8 cellular contexts compared by ENCODE assay signal in the genomic region with DNA sequence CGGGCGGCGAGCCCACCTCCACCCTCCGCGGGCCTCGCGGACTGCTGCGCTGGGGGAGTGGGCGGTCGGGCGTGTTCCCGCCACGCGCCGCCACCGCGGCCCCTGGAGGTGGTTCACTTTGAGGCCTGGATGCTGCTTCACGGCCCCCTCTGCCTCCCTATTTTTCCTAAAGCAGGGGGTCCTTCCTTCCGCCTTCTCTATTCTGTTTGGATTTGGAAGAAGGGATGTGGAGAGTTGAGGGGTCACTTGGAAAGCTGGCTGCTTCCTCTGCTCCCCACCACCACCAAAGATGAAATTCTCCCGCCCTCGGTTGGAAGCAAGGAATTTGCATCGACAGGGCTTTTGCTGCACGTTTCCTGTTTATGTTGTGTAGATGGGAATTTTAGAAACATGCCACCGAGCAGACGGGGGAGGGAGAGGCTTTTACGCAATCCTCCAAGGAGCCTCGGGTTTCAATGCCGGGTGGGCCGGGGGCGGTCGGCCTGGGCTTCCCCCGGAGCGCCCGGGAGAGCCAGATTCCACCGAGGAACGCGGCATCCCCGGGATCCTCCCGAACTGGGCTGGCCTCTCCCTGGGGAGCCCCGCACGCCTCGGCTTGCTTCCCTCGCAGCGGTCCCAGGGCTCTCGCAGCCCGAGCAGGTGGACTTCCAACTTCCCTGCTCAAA. TPM values are rescaled to one million over a fixed set of nuclear protein-coding genes. Genes with fewer than 3 reads are reported as not detected.
A peak's percentile ranks its signal among the peaks of the same experiment; 100 is the strongest.
DNase-seq lines count a peak whose midpoint lies in the region; ATAC-seq, FAIRE-seq and TF ChIP-seq lines count a peak whose summit lies in the region.

No MANE protein-coding gene starts in this region.

- TF ChIP-seq RAD21 in K562 (CRISPR knock-in tag; conservative IDR thresholded peaks at IDR 0.05 in 1 of 2, IDR thresholded peaks at IDR 0.05 in 1 of 2), result no peak

- H3K4me2 ChIP-seq in K562 (ENCODE audit: insufficient read depth, low read length), result peak overlapping the region; percentile 84

- H3K27me3 ChIP-seq in K562 (ENCODE audit: control insufficient read depth in 2 of 2, insufficient read depth in 2 of 2, low read length in 2 of 2) (no peaks in the 10 kb centered on the region; a peak in 1 of 5 replicates), iPS-15b (ENCODE audit: control insufficient read depth, insufficient read depth, low read length) (peaks cover 11% of the 10 kb centered on the region), sigmoid colon (no peaks in the 10 kb centered on the region)

- H3K36me3 ChIP-seq in K562 (ENCODE audit: control insufficient read depth, insufficient read depth, low read length) (no peaks in the 10 kb centered on the region), iPS-15b (ENCODE audit: control insufficient read depth, insufficient read depth, low read length) (no peaks in the 10 kb centered on the region), sigmoid colon (no peaks in the 10 kb centered on the region)

- H3K79me2 ChIP-seq in K562 (ENCODE audit: control insufficient read depth, insufficient read depth, low read length), result peaks cover 4% of the 10 kb centered on the region; the same call in 1 of the 3 replicates

- CTCF ChIA-PET in K562 (lab: Yijun Ruan, JAX; ENCODE audit: low intra/inter-chr PET ratio), result interaction anchor here (0.7 kb wide), 1 partner anchor 443 kb away, joined by 4 read pairs; no protein-coding TSS in a partner anchor

- H2AFZ ChIP-seq in K562 (ENCODE audit: low read depth, low read length), result peak overlapping the region; percentile 99

- in situ Hi-C loops in K562 (cut with MboI), result loop anchor here (10.0 kb wide), 1 partner anchor 1930 kb away; no protein-coding TSS in a partner anchor

- FAIRE-seq in K562 (lab: Jason Lieb, UNC), result no peak

- TF ChIP-seq POLR2A in K562 (conservative IDR thresholded peaks at IDR 0.05) (no peak), sigmoid colon (IDR thresholded peaks at IDR 0.05) (peak; percentile 16 to 40)

- H4K20me1 ChIP-seq in K562 (replicated peaks; ENCODE audit: control insufficient read depth, insufficient read depth, low read length), result no peaks in the 10 kb centered on the region

- intact Hi-C loops in K562 (cut with micrococcal nuclease), result no loop called here
- intact Hi-C loops in sigmoid colon (cut with DNase I), result loop anchor here (1.0 kb wide), 1 partner anchor 8 kb away; no protein-coding TSS in a partner anchor

- peak overlapping the region; percentile 68; the same call in 2 of the 3 replicates for H3K27ac ChIP-seq in K562 (ENCODE audit: extremely low read depth, low read depth, low read length)
- peak overlapping the region; percentile 98 to 99 (median 98) for H3K27ac ChIP-seq in sigmoid colon

- no peaks in the 10 kb centered on the region for H3K9me1 ChIP-seq in K562 (ENCODE audit: control insufficient read depth, insufficient read depth, low read length)

- no peak for ATAC-seq in K562
- ATAC-seq in HG02763 (IDR thresholded peaks at IDR 0.05; ENCODE audit: unreplicated experiment), result no peak

- TSS peak; percentile 64 for BruUV-seq in K562 (replicated peaks; lab: Mats Ljungman, UMichigan)

- H3K4me1 ChIP-seq in K562 (replicated peaks in 1 of 2; ENCODE audit: control insufficient read depth in 2 of 2, insufficient read depth in 2 of 2, low read length in 2 of 2) (peaks cover 10 to 20% of the 10 kb centered on the region in 2 experiments; a peak in 3 of 5 replicates), iPS-15b (ENCODE audit: control insufficient read depth, insufficient read depth, low read length) (peaks cover 13% of the 10 kb centered on the region), sigmoid colon (peaks cover 0 to 47% (median 34%) of the 10 kb centered on the region in 4 donors)

- 42% methylated on average over 32 of the region's 46 CpGs for WGBS in K562 (ENCODE audit: insufficient coverage, low coverage, missing lambda C conversion rate)
- WGBS in sigmoid colon, 2 donors, result 0 to 1% methylated on average over 46 of the region's 46 CpGs

- H3K9ac ChIP-seq in K562 (ENCODE audit: insufficient read depth in 1 of 2, low read depth in 2 of 2, low read length in 2 of 2) (peak overlapping the region; percentile 64 to 93), iPS-15b (ENCODE audit: low read depth, low read length) (peak overlapping the region; percentile 84)

- H3K4me3 ChIP-seq in K562, result peak overlapping the region; percentile 96
- H3K4me3 ChIP-seq in iPS-15b (ENCODE audit: low read depth, low read length), result peak overlapping the region; percentile 95
- peak overlapping the region; percentile 86 to 99 (median 92) for H3K4me3 ChIP-seq in sigmoid colon

- H3K9me3 ChIP-seq in K562 (replicated peaks; ENCODE audit: control insufficient read depth, insufficient read depth, low read depth, low read length), result no peaks in the 10 kb centered on the region
- H3K9me3 ChIP-seq in iPS-15b (ENCODE audit: control insufficient read depth, insufficient read depth, low read length), result no peaks in the 10 kb centered on the region
- no peaks in the 10 kb centered on the region for H3K9me3 ChIP-seq in sigmoid colon

- TF ChIP-seq CTCF in K562 (IDR thresholded peaks at IDR 0.05 in 2 of 3, conservative IDR thresholded peaks at IDR 0.05 in 1 of 3; ENCODE audit: insufficient read depth in 2 of 3, low read depth in 1 of 3, low read length in 3 of 3) (no peak), sigmoid colon (IDR thresholded peaks at IDR 0.05) (no peak)

- DNase-seq in EH (ENCODE audit: low read depth), result peak; percentile 81
- peak; percentile 86 for DNase-seq in M059J (ENCODE audit: low read depth)
- peak in 1 of 4 experiments; percentile 11 for DNase-seq in K562 (ENCODE audit: extremely low read depth in 1 of 4, low spot score in 3 of 4)
- peak; percentile 83 for DNase-seq in sigmoid colon
- DNase-seq in stimulated activated CD4-positive, alpha-beta T cell treated with anti-CD3 and anti-CD28 coated beads, Interleukin-12 subunit alpha, Interleukin-12 subunit beta, amount 100 ng/mL, for 4 hours, result no peak
- DNase-seq in NCI-H1436 (lab: John Stamatoyannopoulos, UW), result no peak

- POLR2A ChIA-PET in K562 (lab: Yijun Ruan, JAX), result no interaction called here

- TF ChIP-seq EP300 in K562 (IDR thresholded peaks at IDR 0.05; ENCODE audit: low read length) (no peak), sigmoid colon (IDR thresholded peaks at IDR 0.05) (no peak)

TF ChIP-seq in K562, 482 proteins besides CTCF, POLR2A, EP300 and RAD21 (continues in another document):
- no peak for TF ChIP-seq DACH1 (IDR thresholded peaks at IDR 0.05; ENCODE audit: partially characterized antibody)
- no peak for TF ChIP-seq ZNF584 (CRISPR knock-in tag; IDR thresholded peaks at IDR 0.05; ENCODE audit: low read depth)
- no peak for TF ChIP-seq POLR3A (IDR thresholded peaks at IDR 0.05; ENCODE audit: borderline replicate concordance, extremely low read depth, insufficient read depth, insufficient read length)
- TF ChIP-seq FOXJ2 (tag; IDR thresholded peaks at IDR 0.05), result no peak
- no peak for TF ChIP-seq KAT2B (IDR thresholded peaks at IDR 0.05; ENCODE audit: low read depth, low read length)

RNA-seq across cellular contexts. Expression of gene SBF2, which starts 0.4 kb away (rescaled TPM):
- 19.2 and 30.5 TPM in 2 replicates for total RNA-seq in M059J (2014; rRNA removed; shearing (Covaris generic))
- 16.7 and 43.2 TPM in 2 replicates for total RNA-seq in K562 (2011; cell fraction: chromatin; rRNA removed; ENCODE audit: low replicate concordance)
- total RNA-seq in K562 (2011; cell fraction: nucleolus; rRNA removed), result 6.5 and 8.8 TPM in 2 replicates
- total RNA-seq in K562 (2011; cell fraction: nucleoplasm; rRNA removed), result 12.8 and 16.5 TPM in 2 replicates
- 3.8 and 7.0 TPM in 2 replicates for total RNA-seq in K562 (2014; rRNA removed)
- total RNA-seq in K562 (2014; rRNA removed; fragmentation: Illumina TruSeq; extraction: Trizol), result 5.1 and 6.4 TPM in 2 replicates
- 5.4 and 5.9 TPM in 2 replicates for total RNA-seq in K562 (2015; rRNA removed; fragmentation: Illumina TruSeq; extraction: Trizol)
- 5.0 and 5.6 TPM in 2 replicates for total RNA-seq in K562 (2021)
- 6.0 and 9.5 TPM in 2 replicates for polyA plus RNA-seq in K562 (2011; rRNA removed)
- polyA plus RNA-seq in K562 (2011; cell fraction: cytosol; rRNA removed), result 3.4 and 3.8 TPM in 2 replicates
- 6.9 and 7.2 TPM in 2 replicates for polyA plus RNA-seq in K562 (2011; cell fraction: nucleus; rRNA removed)
- 2.8 and 3.2 TPM in 2 replicates for polyA plus RNA-seq in K562 (2012)
- 3.9 and 5.3 TPM in 2 replicates for polyA plus RNA-seq in K562 (2014; fragmentation: Illumina TruSeq; extraction: Trizol)
- 1 to 10 TPM in 1 of 2 experiments, under 1 TPM in 1; 0.80 to 2.2 TPM for polyA plus RNA-seq in K562 (2014; fragmentation: Nextera tagmentation; extraction: Ambion mirVana)
- 2.7 and 3.4 TPM in 2 replicates for polyA plus RNA-seq in K562 (2014; rRNA removed)
- 16.0 and 16.3 TPM in 2 replicates for polyA minus RNA-seq in K562 (2011; rRNA and poly(A)+ RNA removed)
- 5.3 and 8.2 TPM in 2 replicates for polyA minus RNA-seq in K562 (2011; cell fraction: cytosol; rRNA and poly(A)+ RNA removed)
- 10.0 and 14.9 TPM in 2 replicates for polyA minus RNA-seq in K562 (2011; cell fraction: nucleus; rRNA and poly(A)+ RNA removed)
- 10 to 100 TPM; 47.1 to 67.5 (median 59.5) TPM for total RNA-seq in sigmoid colon
- polyA plus RNA-seq in sigmoid colon, result 10 to 100 TPM in 2 of 3 donors, 1 to 10 TPM in 1; 9.5 to 14.4 (median 12.0) TPM

RNA-seq across cellular contexts. Expression of gene ADM, which starts 10.5 kb away (rescaled TPM):
- total RNA-seq in M059J (2014; rRNA removed; shearing (Covaris generic)), result 283 and 361 TPM in 2 replicates
- total RNA-seq in K562 (2011; cell fraction: chromatin; rRNA removed; ENCODE audit: low replicate concordance), result 0.35 and 1.2 TPM in 2 replicates
- 0.39 and 1.7 TPM in 2 replicates for total RNA-seq in K562 (2011; cell fraction: nucleolus; rRNA removed)
- 0.46 and 1.0 TPM in 2 replicates for total RNA-seq in K562 (2011; cell fraction: nucleoplasm; rRNA removed)
- total RNA-seq in K562 (2014; rRNA removed) (not detected in 2 replicates), K562 (2014; rRNA removed; fragmentation: Illumina TruSeq; extraction: Trizol) (not detected in 2 replicates), K562 (2015; rRNA removed; fragmentation: Illumina TruSeq; extraction: Trizol) (not detected in 2 replicates), K562 (2021) (0.49 and 0.78 TPM in 2 replicates), sigmoid colon (10 to 100 TPM; 45.2 to 84.1 (median 59.5) TPM)
- polyA plus RNA-seq in K562 (2011; rRNA removed) (0.32 and 0.47 TPM in 2 replicates), K562 (2014; fragmentation: Illumina TruSeq; extraction: Trizol) (not detected in 2 replicates), K562 (2014; fragmentation: Nextera tagmentation; extraction: Ambion mirVana) (not detected), K562 (2014; rRNA removed) (0.20 and 0.23 TPM in 2 replicates), sigmoid colon (10 to 100 TPM; 24.0 to 92.5 (median 75.9) TPM)
- 0.25 and 0.59 TPM in 2 replicates for polyA plus RNA-seq in K562 (2011; cell fraction: cytosol; rRNA removed)
- polyA plus RNA-seq in K562 (2011; cell fraction: nucleus; rRNA removed), result 0.63 and 1.0 TPM in 2 replicates
- 0.21 and 0.30 TPM in 2 replicates for polyA plus RNA-seq in K562 (2012)
- polyA minus RNA-seq in K562 (2011; rRNA and poly(A)+ RNA removed), result not detected in 2 replicates
- 0.67 and 0.73 TPM in 2 replicates for polyA minus RNA-seq in K562 (2011; cell fraction: cytosol; rRNA and poly(A)+ RNA removed)
- 0.40 and 0.89 TPM in 2 replicates for polyA minus RNA-seq in K562 (2011; cell fraction: nucleus; rRNA and poly(A)+ RNA removed)

Comparison
In these comparisons a context has a peak if more than half of its experiments do, and no peak if none do; other contexts are left out.
1. DNase-seq: peak in EH (single experiment), M059J (single experiment) and sigmoid colon (single experiment); none in stimulated activated CD4-positive, alpha-beta T cell treated with anti-CD3 and anti-CD28 coated beads, Interleukin-12 subunit alpha, Interleukin-12 subunit beta, amount 100 ng/mL, for 4 hours (single experiment) and NCI-H1436 (single experiment).
2. RNA of gene ADM, which starts 10.5 kb away (total RNA-seq): 283 to 361 TPM in M059J and 45.2 to 84.1 TPM in sigmoid colon; 0.35 to 1.7 TPM in K562; every median in the first group is over 10 times any median in the second.
3. Peak in every context shown above with its lines, with median percentiles within 50 percentile points of each other: H3K4me3 ChIP-seq.